ENCODE assay signal across 8 cellular contexts in genomic region chr4:108168213-108168671, GRCh38. TPM values are rescaled to one million over a fixed set of nuclear protein-coding genes. Genes with fewer than 3 reads are reported as not detected.
DNase-seq lines count a peak whose midpoint lies in the region; ATAC-seq lines count a peak whose summit lies in the region.

No MANE protein-coding gene starts in this region.

- peaks cover 45 to 77% (median 59%) of the 10 kb centered on the region in 5 donors for H3K27me3 ChIP-seq in subcutaneous abdominal adipose tissue (ENCODE audit: control insufficient read depth in 5 of 5, insufficient read depth in 4 of 5, low read length in 5 of 5)

- no peak overlapping the region for H3K27ac ChIP-seq in subcutaneous abdominal adipose tissue (ENCODE audit: low read depth, low read length)

- H3K36me3 ChIP-seq in subcutaneous abdominal adipose tissue (ENCODE audit: control insufficient read depth in 5 of 5, insufficient read depth in 5 of 5, low read length in 5 of 5), result no peaks in the 10 kb centered on the region

- peak; percentile 1 for ATAC-seq in GM21723 (IDR thresholded peaks at IDR 0.05; ENCODE audit: unreplicated experiment)

- no peak overlapping the region for H3K9ac ChIP-seq in subcutaneous abdominal adipose tissue (ENCODE audit: low read length in 5 of 5)

- H3K9me3 ChIP-seq in iPS-18c (ENCODE audit: control insufficient read depth, insufficient read depth, low read length), result no peaks in the 10 kb centered on the region
- no peaks in the 10 kb centered on the region for H3K9me3 ChIP-seq in subcutaneous abdominal adipose tissue (ENCODE audit: control insufficient read depth in 5 of 5, low read length in 5 of 5)

- H3K27me3 Mint-ChIP-seq in activated CD4-positive, alpha-beta memory T cell treated with anti-CD3 and anti-CD28 coated beads for 36 hours, result peaks cover 9% of the 10 kb centered on the region

- CTCF ChIA-PET in activated CD4-positive, alpha-beta memory T cell treated with anti-CD3 and anti-CD28 coated beads for 36 hours (lab: Charles Lee), result interaction anchor here (1.0 to 4.4 kb wide), 4 partner anchors 9 to 138 kb away, joined by 4 to 19 read pairs (median 6); no protein-coding TSS in a partner anchor

- H3K27ac Mint-ChIP-seq in activated CD4-positive, alpha-beta memory T cell treated with anti-CD3 and anti-CD28 coated beads for 36 hours, result peak overlapping the region; percentile 82

- H3K4me1 Mint-ChIP-seq in activated CD4-positive, alpha-beta memory T cell treated with anti-CD3 and anti-CD28 coated beads for 36 hours (ENCODE audit: low read depth), result peaks cover 32% of the 10 kb centered on the region

- DNase-seq in A172 (ENCODE audit: low spot score) (peak; percentile 10), NCI-H82 treated with DMSO at 0.1 percent for 48 hours (lab: John Stamatoyannopoulos, UW; ENCODE audit: unreplicated experiment) (no peak), NCI-H226 (no peak), NCI-H446 (lab: John Stamatoyannopoulos, UW) (no peak)
- no peak for DNase-seq in activated CD4-positive, alpha-beta memory T cell treated with anti-CD3 and anti-CD28 coated beads for 36 hours

- peak overlapping the region; percentile 84 for H3K4me3 Mint-ChIP-seq in activated CD4-positive, alpha-beta memory T cell treated with anti-CD3 and anti-CD28 coated beads for 36 hours

- no peaks in the 10 kb centered on the region for H3K9me3 Mint-ChIP-seq in activated CD4-positive, alpha-beta memory T cell treated with anti-CD3 and anti-CD28 coated beads for 36 hours

- H3K36me3 Mint-ChIP-seq in activated CD4-positive, alpha-beta memory T cell treated with anti-CD3 and anti-CD28 coated beads for 36 hours, result peaks cover 22% of the 10 kb centered on the region

- H3K4me3 ChIP-seq in iPS-18c (ENCODE audit: insufficient read depth, low read depth, low read length) (peak overlapping the region; percentile 64), subcutaneous abdominal adipose tissue (ENCODE audit: low read depth in 1 of 5, low read length in 5 of 5) (peak overlapping the region; percentile 65 to 76 (median 73))

- POLR2A ChIA-PET in activated CD4-positive, alpha-beta memory T cell treated with anti-CD3 and anti-CD28 coated beads for 36 hours (lab: Charles Lee), result interaction anchor here (0.6 to 3.9 kb wide), 15 partner anchors 9 to 482 kb away, joined by 3 to 18 read pairs (median 3); partner anchors contain the start of gene OSTC

- intact Hi-C loops in activated CD4-positive, alpha-beta memory T cell treated with anti-CD3 and anti-CD28 coated beads for 36 hours (cut with micrococcal nuclease), result loop anchor here (2.0 to 10.0 kb wide), 4 partner anchors 187 to 1397 kb away; partner anchors contain the start of gene MCUB

- peaks cover 0 to 51% (median 46%) of the 10 kb centered on the region in 5 donors for H3K4me1 ChIP-seq in subcutaneous abdominal adipose tissue (ENCODE audit: control insufficient read depth in 5 of 5, insufficient read depth in 5 of 5, low read length in 5 of 5)

RNA-seq across cellular contexts. Expression of gene LEF1, which starts 0.5 kb away (rescaled TPM):
- total RNA-seq in A172 (2014; rRNA removed; shearing (Covaris generic)), result 4.7 and 6.1 TPM in 2 replicates
- 100 to 1,000 TPM; 111 to 122 TPM for total RNA-seq in activated CD4-positive, alpha-beta memory T cell treated with anti-CD3 and anti-CD28 coated beads for 36 hours

Comparison
In these comparisons a context has a peak if more than half of its experiments do, and no peak if none do; other contexts are left out.
1. RNA of gene LEF1, which starts 0.5 kb away (total RNA-seq): 111 to 122 TPM in activated CD4-positive, alpha-beta memory T cell treated with anti-CD3 and anti-CD28 coated beads for 36 hours; 4.7 to 6.1 TPM in A172; every median in the first group is over 10 times any median in the second.